Comparison of ENCODE assay signal across 1 cellular context in the genomic region with DNA sequence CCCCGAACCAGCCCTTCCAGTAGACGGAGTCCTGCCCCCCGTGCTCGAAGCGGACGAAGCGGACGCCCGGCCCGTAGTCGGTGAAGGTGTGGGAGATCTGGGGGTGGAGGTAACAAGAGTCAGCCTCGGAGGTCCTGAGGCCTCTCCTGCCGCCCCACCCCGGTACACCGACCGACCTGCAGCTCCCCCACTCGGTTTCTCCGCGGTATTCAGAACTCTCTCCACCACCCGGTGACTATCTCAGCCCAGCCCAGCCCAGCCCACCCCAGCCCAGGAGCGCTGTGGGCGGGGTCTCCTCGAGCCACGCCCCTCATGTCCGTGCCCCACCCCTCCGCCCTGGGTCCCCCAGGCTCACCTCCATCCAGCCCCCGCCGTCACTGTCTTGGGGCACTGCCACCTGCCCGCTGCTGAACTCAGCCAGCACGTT.
TF ChIP-seq lines count a peak whose summit lies in the region.

No MANE protein-coding gene starts in this region.

TF ChIP-seq in GM23338, 12 proteins besides CTCF, POLR2A, EP300 and RAD21 (continued from another document):
- TF ChIP-seq, protein P1, sequence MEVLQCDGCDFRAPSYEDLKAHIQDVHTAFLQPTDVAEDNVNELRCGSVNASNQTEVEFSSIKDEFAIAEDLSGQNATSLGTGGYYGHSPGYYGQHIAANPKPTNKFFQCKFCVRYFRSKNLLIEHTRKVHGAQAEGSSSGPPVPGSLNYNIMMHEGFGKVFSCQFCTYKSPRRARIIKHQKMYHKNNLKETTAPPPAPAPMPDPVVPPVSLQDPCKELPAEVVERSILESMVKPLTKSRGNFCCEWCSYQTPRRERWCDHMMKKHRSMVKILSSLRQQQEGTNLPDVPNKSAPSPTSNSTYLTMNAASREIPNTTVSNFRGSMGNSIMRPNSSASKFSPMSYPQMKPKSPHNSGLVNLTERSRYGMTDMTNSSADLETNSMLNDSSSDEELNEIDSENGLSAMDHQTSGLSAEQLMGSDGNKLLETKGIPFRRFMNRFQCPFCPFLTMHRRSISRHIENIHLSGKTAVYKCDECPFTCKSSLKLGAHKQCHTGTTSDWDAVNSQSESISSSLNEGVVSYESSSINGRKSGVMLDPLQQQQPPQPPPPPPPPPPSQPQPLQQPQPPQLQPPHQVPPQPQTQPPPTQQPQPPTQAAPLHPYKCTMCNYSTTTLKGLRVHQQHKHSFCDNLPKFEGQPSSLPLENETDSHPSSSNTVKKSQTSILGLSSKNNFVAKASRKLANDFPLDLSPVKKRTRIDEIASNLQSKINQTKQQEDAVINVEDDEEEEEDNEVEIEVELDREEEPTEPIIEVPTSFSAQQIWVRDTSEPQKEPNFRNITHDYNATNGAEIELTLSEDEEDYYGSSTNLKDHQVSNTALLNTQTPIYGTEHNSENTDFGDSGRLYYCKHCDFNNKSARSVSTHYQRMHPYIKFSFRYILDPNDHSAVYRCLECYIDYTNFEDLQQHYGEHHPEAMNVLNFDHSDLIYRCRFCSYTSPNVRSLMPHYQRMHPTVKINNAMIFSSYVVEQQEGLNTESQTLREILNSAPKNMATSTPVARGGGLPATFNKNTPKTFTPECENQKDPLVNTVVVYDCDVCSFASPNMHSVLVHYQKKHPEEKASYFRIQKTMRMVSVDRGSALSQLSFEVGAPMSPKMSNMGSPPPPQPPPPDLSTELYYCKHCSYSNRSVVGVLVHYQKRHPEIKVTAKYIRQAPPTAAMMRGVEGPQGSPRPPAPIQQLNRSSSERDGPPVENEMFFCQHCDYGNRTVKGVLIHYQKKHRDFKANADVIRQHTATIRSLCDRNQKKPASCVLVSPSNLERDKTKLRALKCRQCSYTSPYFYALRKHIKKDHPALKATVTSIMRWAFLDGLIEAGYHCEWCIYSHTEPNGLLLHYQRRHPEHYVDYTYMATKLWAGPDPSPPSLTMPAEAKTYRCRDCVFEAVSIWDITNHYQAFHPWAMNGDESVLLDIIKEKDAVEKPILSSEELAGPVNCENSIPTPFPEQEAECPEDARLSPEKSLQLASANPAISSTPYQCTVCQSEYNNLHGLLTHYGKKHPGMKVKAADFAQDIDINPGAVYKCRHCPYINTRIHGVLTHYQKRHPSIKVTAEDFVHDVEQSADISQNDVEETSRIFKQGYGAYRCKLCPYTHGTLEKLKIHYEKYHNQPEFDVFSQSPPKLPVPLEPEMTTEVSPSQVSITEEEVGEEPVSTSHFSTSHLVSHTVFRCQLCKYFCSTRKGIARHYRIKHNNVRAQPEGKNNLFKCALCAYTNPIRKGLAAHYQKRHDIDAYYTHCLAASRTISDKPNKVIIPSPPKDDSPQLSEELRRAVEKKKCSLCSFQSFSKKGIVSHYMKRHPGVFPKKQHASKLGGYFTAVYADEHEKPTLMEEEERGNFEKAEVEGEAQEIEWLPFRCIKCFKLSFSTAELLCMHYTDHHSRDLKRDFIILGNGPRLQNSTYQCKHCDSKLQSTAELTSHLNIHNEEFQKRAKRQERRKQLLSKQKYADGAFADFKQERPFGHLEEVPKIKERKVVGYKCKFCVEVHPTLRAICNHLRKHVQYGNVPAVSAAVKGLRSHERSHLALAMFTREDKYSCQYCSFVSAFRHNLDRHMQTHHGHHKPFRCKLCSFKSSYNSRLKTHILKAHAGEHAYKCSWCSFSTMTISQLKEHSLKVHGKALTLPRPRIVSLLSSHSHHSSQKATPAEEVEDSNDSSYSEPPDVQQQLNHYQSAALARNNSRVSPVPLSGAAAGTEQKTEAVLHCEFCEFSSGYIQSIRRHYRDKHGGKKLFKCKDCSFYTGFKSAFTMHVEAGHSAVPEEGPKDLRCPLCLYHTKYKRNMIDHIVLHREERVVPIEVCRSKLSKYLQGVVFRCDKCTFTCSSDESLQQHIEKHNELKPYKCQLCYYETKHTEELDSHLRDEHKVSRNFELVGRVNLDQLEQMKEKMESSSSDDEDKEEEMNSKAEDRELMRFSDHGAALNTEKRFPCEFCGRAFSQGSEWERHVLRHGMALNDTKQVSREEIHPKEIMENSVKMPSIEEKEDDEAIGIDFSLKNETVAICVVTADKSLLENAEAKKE (CRISPR knock-in tag; IDR thresholded peaks at IDR 0.05), result no peak
- TF ChIP-seq NANOG (IDR thresholded peaks at IDR 0.05; ENCODE audit: borderline replicate concordance) (no peak), JUNB (IDR thresholded peaks at IDR 0.05; ENCODE audit: unreplicated experiment) (no peak), EZH2 (IDR thresholded peaks at IDR 0.05; ENCODE audit: low read depth, unreplicated experiment) (no peak), EZH2phosphoT487 (IDR thresholded peaks at IDR 0.05; ENCODE audit: unreplicated experiment) (no peak)
